ENCODE assay signal across 8 cellular contexts in the genomic region with DNA sequence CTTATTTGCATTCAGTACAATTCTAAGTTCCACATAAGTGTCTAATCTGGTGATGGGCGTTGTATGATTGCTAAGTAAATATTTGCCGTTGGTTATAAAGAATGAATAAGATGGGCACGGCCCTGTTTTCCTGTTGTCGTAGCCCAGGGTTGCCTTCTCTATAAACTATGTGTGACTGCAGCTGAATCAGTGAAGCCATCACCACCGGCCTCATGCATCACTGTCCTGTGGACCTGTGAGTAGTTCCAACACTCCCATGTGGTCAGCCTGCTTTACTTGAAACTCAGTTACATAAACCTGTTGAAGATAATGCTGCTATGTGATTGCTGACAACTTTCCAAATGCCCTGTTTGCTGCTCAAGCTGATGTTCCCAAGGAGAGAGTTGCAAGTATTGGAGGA. TPM values are rescaled to one million over a fixed set of nuclear protein-coding genes. Genes with fewer than 3 reads are reported as not detected.
DNase-seq lines count a peak whose midpoint lies in the region; ATAC-seq and TF ChIP-seq lines count a peak whose summit lies in the region.

No MANE protein-coding gene starts in this region.

- H3K36me3 ChIP-seq in thymus (ENCODE audit: control insufficient read depth, insufficient read depth) = no peaks in the 10 kb centered on the region

- TF ChIP-seq CTCF in foreskin fibroblast (IDR thresholded peaks at IDR 0.05; ENCODE audit: low read depth, low read length) = no peak
- no peak for TF ChIP-seq CTCF in WTC11 (IDR thresholded peaks at IDR 0.05)

- H3K27ac Mint-ChIP-seq in WTC11 = no peak overlapping the region

- no peak for ATAC-seq in activated T-cell treated with anti-CD3 and anti-CD28 coated beads, Interleukin-2, amount 50 U/mL, for 4 hours
- ATAC-seq in SK-N-SH treated with all-trans-retinoic acid at 6 μM for 48 hours (peak; percentile 11; the same call in 1 of the 3 replicates), WTC11 (no peak)

- H3K4me3 ChIP-seq in foreskin fibroblast (ENCODE audit: low read depth in 1 of 2, low read length in 2 of 2) (no peak overlapping the region), thymus (ENCODE audit: low read length) (no peak overlapping the region)

- no peaks in the 10 kb centered on the region for H3K27me3 ChIP-seq in thymus (ENCODE audit: control insufficient read depth, insufficient read depth)

- no peaks in the 10 kb centered on the region for H3K36me3 Mint-ChIP-seq in activated T-cell treated with anti-CD3 and anti-CD28 coated beads, Interleukin-2, amount 50 U/mL, for 4 hours (ENCODE audit: insufficient read depth)
- H3K36me3 Mint-ChIP-seq in WTC11 = no peaks in the 10 kb centered on the region

- peak overlapping the region; percentile 19 for H3K27ac ChIP-seq in thymus (ENCODE audit: low read depth)

- no peaks in the 10 kb centered on the region for H3K9me3 ChIP-seq in thymus (ENCODE audit: control insufficient read depth)

- POLR2A ChIA-PET in WTC11 (lab: Charles Lee) = interaction anchor here (1.5 to 1.6 kb wide), 2 partner anchors 21 kb away, joined by 6 read pairs; a partner anchor contains a TSS

- no peaks in the 10 kb centered on the region for H3K27me3 Mint-ChIP-seq in activated T-cell treated with anti-CD3 and anti-CD28 coated beads, Interleukin-2, amount 50 U/mL, for 4 hours (ENCODE audit: low read depth)
- no peaks in the 10 kb centered on the region for H3K27me3 Mint-ChIP-seq in WTC11 (ENCODE audit: low read depth)

- CTCF ChIA-PET in WTC11 (lab: Charles Lee) = no interaction called here

- DNase-seq in activated T-cell treated with anti-CD3 and anti-CD28 coated beads, Interleukin-2, amount 50 U/mL, for 4 hours = no peak
- no peak for DNase-seq in activated T-cell treated with anti-CD3 and anti-CD28 coated beads, Interleukin-2, amount 50 U/mL, for 1 hour
- DNase-seq in foreskin fibroblast (peak; percentile 89 to 94), NOMO-1 treated with dmso at 0.1 percent for 144 hours (lab: John Stamatoyannopoulos, UW; ENCODE audit: unreplicated experiment) (no peak), NK-92 (lab: John Stamatoyannopoulos, UW; ENCODE audit: unreplicated experiment) (no peak), WTC11 (ENCODE audit: low spot score) (no peak)

- peaks cover 49% of the 10 kb centered on the region for H3K4me1 ChIP-seq in thymus (ENCODE audit: control insufficient read depth, insufficient read depth, low read length)

- WGBS in thymus = 96% methylated on average over 5 of the region's 5 CpGs

- peak overlapping the region; percentile 74 for H3K4me3 Mint-ChIP-seq in activated T-cell treated with anti-CD3 and anti-CD28 coated beads, Interleukin-2, amount 50 U/mL, for 4 hours
- H3K4me3 Mint-ChIP-seq in WTC11 = no peak overlapping the region

- no peaks in the 10 kb centered on the region for H3K9me3 Mint-ChIP-seq in activated T-cell treated with anti-CD3 and anti-CD28 coated beads, Interleukin-2, amount 50 U/mL, for 4 hours
- H3K9me3 Mint-ChIP-seq in WTC11 = no peaks in the 10 kb centered on the region

- peaks cover 62% of the 10 kb centered on the region for H3K4me1 Mint-ChIP-seq in activated T-cell treated with anti-CD3 and anti-CD28 coated beads, Interleukin-2, amount 50 U/mL, for 4 hours (ENCODE audit: low read depth)
- H3K4me1 Mint-ChIP-seq in WTC11 = peaks cover 38% of the 10 kb centered on the region

TF ChIP-seq in SK-N-SH treated with all-trans-retinoic acid at 6 μM for 48 hours, 23 proteins besides CTCF, POLR2A, EP300 and RAD21:
- TF ChIP-seq, protein P1, sequence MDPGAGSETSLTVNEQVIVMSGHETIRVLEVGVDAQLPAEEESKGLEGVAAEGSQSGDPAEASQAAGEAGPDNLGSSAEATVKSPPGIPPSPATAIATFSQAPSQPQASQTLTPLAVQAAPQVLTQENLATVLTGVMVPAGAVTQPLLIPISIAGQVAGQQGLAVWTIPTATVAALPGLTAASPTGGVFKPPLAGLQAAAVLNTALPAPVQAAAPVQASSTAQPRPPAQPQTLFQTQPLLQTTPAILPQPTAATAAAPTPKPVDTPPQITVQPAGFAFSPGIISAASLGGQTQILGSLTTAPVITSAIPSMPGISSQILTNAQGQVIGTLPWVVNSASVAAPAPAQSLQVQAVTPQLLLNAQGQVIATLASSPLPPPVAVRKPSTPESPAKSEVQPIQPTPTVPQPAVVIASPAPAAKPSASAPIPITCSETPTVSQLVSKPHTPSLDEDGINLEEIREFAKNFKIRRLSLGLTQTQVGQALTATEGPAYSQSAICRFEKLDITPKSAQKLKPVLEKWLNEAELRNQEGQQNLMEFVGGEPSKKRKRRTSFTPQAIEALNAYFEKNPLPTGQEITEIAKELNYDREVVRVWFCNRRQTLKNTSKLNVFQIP (CRISPR knock-in tag; IDR thresholded peaks at IDR 0.05; ENCODE audit: borderline replicate concordance, low read depth) = no peak
- no peak for TF ChIP-seq TCF4 (CRISPR knock-in tag; IDR thresholded peaks at IDR 0.05; ENCODE audit: borderline replicate concordance)
- no peak for TF ChIP-seq ZNF8 (CRISPR knock-in tag; IDR thresholded peaks at IDR 0.05)
- no peak for TF ChIP-seq CSDC2 (CRISPR knock-in tag; IDR thresholded peaks at IDR 0.05)
- no peak for TF ChIP-seq ISL1 (CRISPR knock-in tag; IDR thresholded peaks at IDR 0.05)
- TF ChIP-seq ZNF565 (CRISPR knock-in tag; conservative IDR thresholded peaks at IDR 0.05; ENCODE audit: low read depth) = no peak
- TF ChIP-seq TOX (CRISPR knock-in tag; IDR thresholded peaks at IDR 0.05; ENCODE audit: borderline replicate concordance) = no peak

TF ChIP-seq in WTC11, 78 proteins besides CTCF, POLR2A, EP300 and RAD21:
- no peak for TF ChIP-seq SOX15 (CRISPR knock-in tag; IDR thresholded peaks at IDR 0.05)
- no peak for TF ChIP-seq FOXP1 (CRISPR knock-in tag; IDR thresholded peaks at IDR 0.05; ENCODE audit: borderline replicate concordance)
- TF ChIP-seq PRRX2 (CRISPR knock-in tag; IDR thresholded peaks at IDR 0.05) = no peak
- TF ChIP-seq NR2C2 (CRISPR knock-in tag; IDR thresholded peaks at IDR 0.05) = no peak
- TF ChIP-seq NFE2L1 (CRISPR knock-in tag; IDR thresholded peaks at IDR 0.05) = no peak
- TF ChIP-seq EMX1 (CRISPR knock-in tag; IDR thresholded peaks at IDR 0.05) = no peak

RNA-seq across cellular contexts. Expression of a gene that starts 21.6 kb away (rescaled TPM):
- 100 to 1,000 TPM; 188 to 247 (median 209) TPM for total RNA-seq in activated T-cell treated with anti-CD3 and anti-CD28 coated beads, Interleukin-2, amount 50 U/mL, for 4 hours
- polyA plus RNA-seq in thymus = 65.8 TPM
- 25.4 to 27.9 TPM (median 27.3 TPM) in 3 replicates for total RNA-seq in WTC11 (2021)

Comparison
In these comparisons a context has a peak if more than half of its experiments do, and no peak if none do; other contexts are left out.
1. DNase-seq: peak in foreskin fibroblast (2 of 2); none in activated T-cell treated with anti-CD3 and anti-CD28 coated beads, Interleukin-2, amount 50 U/mL, for 4 hours (single experiment), activated T-cell treated with anti-CD3 and anti-CD28 coated beads, Interleukin-2, amount 50 U/mL, for 1 hour (single experiment), NOMO-1 treated with dmso at 0.1 percent for 144 hours (single experiment), NK-92 (single experiment) and WTC11 (single experiment).